ENCODE assay signal across 19 cellular contexts in genomic region chr4:42341518-42342026, GRCh38. TPM values are rescaled to one million over a fixed set of nuclear protein-coding genes. Genes with fewer than 3 reads are reported as not detected.
"Had no signal": no experiment of that assay in that cellular context is flagged by ENCODE, and none has a peak within 500 bp of the region (broad histone marks: within the 10 kb centered on the region; RNA-seq: fewer than 3 reads in every experiment).

No MANE protein-coding gene starts in this region.

- H3K27ac Mint-ChIP-seq: naive B cell; stimulated activated naive CD8-positive, alpha-beta T cell treated with anti-CD3 and anti-CD28 coated beads, Interleukin-15, amount 100 ng/mL, for 72 hours; T-helper 17 cell had no signal

- H3K36me3 Mint-ChIP-seq: naive B cell had no signal

- H3K4me3 ChIP-seq: coronary artery, esophagus squamous epithelium, heart left ventricle, pancreas, sigmoid colon, spleen, testis, upper lobe of left lung had no signal

- H3K4me1 Mint-ChIP-seq: stimulated activated naive CD8-positive, alpha-beta T cell treated with anti-CD3 and anti-CD28 coated beads, Interleukin-15, amount 100 ng/mL, for 72 hours had no signal

- H3K4me3 Mint-ChIP-seq: naive B cell; stimulated activated naive CD8-positive, alpha-beta T cell treated with anti-CD3 and anti-CD28 coated beads, Interleukin-15, amount 100 ng/mL, for 72 hours; T-helper 17 cell had no signal

- DNase-seq: activated CD4-positive, alpha-beta T cell treated with anti-CD3 and anti-CD28 coated beads for 4 hours; activated CD8-positive, alpha-beta memory T cell treated with anti-CD3 and anti-CD28 coated beads for 24 hours; activated naive CD4-positive, alpha-beta T cell treated with Interleukin-2 at 50 U/mL for 16 hours; anterior cingulate cortex; central memory CD4-positive, alpha-beta T cell; effector CD4-positive, alpha-beta T cell; esophagus squamous epithelium; heart left ventricle; left colon; naive B cell; pancreas; sigmoid colon; spleen; stimulated activated naive CD8-positive, alpha-beta T cell treated with anti-CD3 and anti-CD28 coated beads, Interleukin-15, amount 100 ng/mL, for 72 hours; T-helper 17 cell; testis; upper lobe of left lung had no signal

- H3K9me3 Mint-ChIP-seq: naive B cell; stimulated activated naive CD8-positive, alpha-beta T cell treated with anti-CD3 and anti-CD28 coated beads, Interleukin-15, amount 100 ng/mL, for 72 hours had no signal

RNA-seq across cellular contexts. Expression of gene SHISA3, which starts 55.7 kb away (rescaled TPM):
- total RNA-seq: mononuclear cell, T-helper 17 cell had no signal
